ENCODE assay signal across 9 cellular contexts in the genomic region with DNA sequence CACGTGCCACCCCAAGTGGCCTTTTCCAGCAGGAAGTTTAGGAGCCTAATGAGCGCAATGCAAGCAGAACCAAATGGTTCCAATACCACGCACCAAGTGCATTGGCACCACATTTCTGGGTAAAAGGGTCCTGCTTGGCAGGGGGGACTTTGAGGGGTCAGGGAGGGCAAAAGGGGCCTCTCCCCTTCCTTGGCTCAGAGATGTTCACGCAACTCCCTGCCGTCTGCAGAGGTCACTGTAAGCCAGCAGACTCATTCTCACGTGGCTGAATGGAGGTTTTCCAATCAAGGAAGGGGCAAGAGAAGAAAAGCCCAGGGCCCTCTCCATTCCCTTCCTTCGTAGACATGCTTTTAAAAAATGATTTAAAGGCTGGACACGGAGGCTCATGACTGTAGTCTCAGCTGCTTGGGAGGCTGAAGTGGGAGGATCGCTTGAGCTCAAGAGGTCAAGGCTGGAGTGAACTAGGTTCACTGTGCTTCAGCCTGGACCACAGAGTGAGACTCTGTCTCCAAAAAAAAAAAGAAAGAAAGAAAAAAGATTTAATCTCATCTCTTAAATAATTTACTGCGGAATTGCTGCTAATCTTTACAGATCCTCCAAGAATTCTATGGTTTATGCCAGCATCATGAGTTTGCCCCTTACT.
A peak's percentile ranks its signal among the peaks of the same experiment; 100 is the strongest.
DNase-seq lines count a peak whose midpoint lies in the region; ATAC-seq and TF ChIP-seq lines count a peak whose summit lies in the region.
"Had no signal": no experiment of that assay in that cellular context is flagged by ENCODE, and none has a peak within 500 bp of the region (broad histone marks: within the 10 kb centered on the region; RNA-seq: fewer than 3 reads in every experiment).

No MANE protein-coding gene starts in this region.

- no peaks in the 10 kb centered on the region for H3K9me3 ChIP-seq in cardiac muscle cell (ENCODE audit: low read depth)
- no peaks in the 10 kb centered on the region for H3K9me3 ChIP-seq in Panc1 (ENCODE audit: control insufficient read depth, insufficient read depth, low read depth, low read length)
- H3K9me3 ChIP-seq in smooth muscle cell (replicated peaks; ENCODE audit: low read depth) = no peaks in the 10 kb centered on the region
- no peaks in the 10 kb centered on the region for H3K9me3 ChIP-seq in MG63
- H3K9me3 ChIP-seq in breast epithelium = no peaks in the 10 kb centered on the region
- H3K9me3 ChIP-seq: adrenal gland had no signal

- in situ Hi-C loops in Panc1 (cut with HindIII; ENCODE audit: low pct_unique_long_range_greater_than_20kb, low sequenced_read_pairs) = no loop called here

- no TSS peak for BruUV-seq in Panc1 (replicated peaks; lab: Mats Ljungman, UMichigan)

- peaks cover 4% of the 10 kb centered on the region for H3K4me1 ChIP-seq in cardiac muscle cell (ENCODE audit: low read depth)
- H3K4me1 ChIP-seq in Panc1 (ENCODE audit: control insufficient read depth, insufficient read depth, low read length) = peaks cover 3% of the 10 kb centered on the region; the same call in 1 of the 2 replicates
- no peaks in the 10 kb centered on the region for H3K4me1 ChIP-seq in smooth muscle cell (ENCODE audit: low read depth)
- no peaks in the 10 kb centered on the region for H3K4me1 ChIP-seq in breast epithelium

- TF ChIP-seq POLR2A in breast epithelium (IDR thresholded peaks at IDR 0.05) = no peak

- H3K4me3 ChIP-seq in cardiac muscle cell (no peak overlapping the region), Panc1 (ENCODE audit: low read depth in 2 of 2, low read length in 2 of 2) (no peak overlapping the region), smooth muscle cell (no peak overlapping the region), MG63 (no peak overlapping the region), breast epithelium (no peak overlapping the region)
- H3K4me3 ChIP-seq: adrenal gland had no signal

- POLR2A ChIA-PET in Panc1 (lab: Charles Lee) = no interaction called here

- DNase-seq in cardiac muscle cell (ENCODE audit: low read depth in 1 of 2, low spot score in 1 of 2) (peak; percentile 45 to 55), cardiac septum (ENCODE audit: low spot score) (no peak), Panc1 (ENCODE audit: low read depth, low spot score) (peak; percentile 38), dermis blood vessel endothelial cell (peak; percentile 57), smooth muscle cell (lab: John Stamatoyannopoulos, UW; ENCODE audit: unreplicated experiment) (no peak), MG63 (no peak), breast epithelium (ENCODE audit: low spot score in 2 of 2) (no peak), NCI-H510A (lab: John Stamatoyannopoulos, UW) (no peak)

- CTCF ChIA-PET in Panc1 (lab: Charles Lee) = interaction anchor here (0.6 to 1.1 kb wide), 5 partner anchors 78 to 442 kb away, joined by 4 to 21 read pairs (median 11); no protein-coding TSS in a partner anchor

- no peaks in the 10 kb centered on the region for H3K79me2 ChIP-seq in smooth muscle cell (ENCODE audit: low read depth)

- peaks cover 15% of the 10 kb centered on the region for H3F3A ChIP-seq in smooth muscle cell (ENCODE audit: low read depth)

- no peak overlapping the region for H2AFZ ChIP-seq in smooth muscle cell (ENCODE audit: low read depth)

- H3K36me3 ChIP-seq in cardiac muscle cell (peaks cover 2% of the 10 kb centered on the region), Panc1 (ENCODE audit: control insufficient read depth, insufficient read depth, low read length) (no peaks in the 10 kb centered on the region), smooth muscle cell (ENCODE audit: low read depth) (no peaks in the 10 kb centered on the region), MG63 (peaks cover 53% of the 10 kb centered on the region), breast epithelium (no peaks in the 10 kb centered on the region)
- H3K36me3 ChIP-seq: adrenal gland had no signal

- intact Hi-C loops in cardiac septum (cut with DNase I) (loop anchor here (2.0 to 5.0 kb wide), 3 partner anchors 188 to 355 kb away; no protein-coding TSS in a partner anchor), Panc1 (cut with micrococcal nuclease; ENCODE audit: unreplicated experiment) (loop anchor here (2.0 to 5.0 kb wide), 2 partner anchors 251 to 358 kb away; no protein-coding TSS in a partner anchor), breast epithelium (cut with DNase I; ENCODE audit: low total_unique reads) (loop anchor here (10.0 kb wide), 1 partner anchor 345 kb away; no protein-coding TSS in a partner anchor)

- no peak overlapping the region for H3K9ac ChIP-seq in smooth muscle cell (ENCODE audit: low read depth)

- H3K27ac ChIP-seq in cardiac muscle cell = no peak overlapping the region
- H3K27ac ChIP-seq in Panc1 (ENCODE audit: low read length) = no peak overlapping the region
- peak overlapping the region; percentile 12 for H3K27ac ChIP-seq in smooth muscle cell (ENCODE audit: low read depth)
- no peak overlapping the region for H3K27ac ChIP-seq in breast epithelium
- H3K27ac ChIP-seq: adrenal gland had no signal

- 51% methylated on average over 10 of the region's 10 CpGs for WGBS in smooth muscle cell (ENCODE audit: low lambda C conversion rate)

- TF ChIP-seq CTCF in cardiac muscle cell (IDR thresholded peaks at IDR 0.05; ENCODE audit: low read depth, low read length) = peak; percentile 19
- peak; percentile 82 for TF ChIP-seq CTCF in Panc1 (IDR thresholded peaks at IDR 0.05)
- TF ChIP-seq CTCF in smooth muscle cell (IDR thresholded peaks at IDR 0.05; ENCODE audit: borderline replicate concordance, insufficient read depth, poor library complexity, severe bottlenecking) = peak; percentile 27
- TF ChIP-seq CTCF in breast epithelium (IDR thresholded peaks at IDR 0.05) = no peak

- no peaks in the 10 kb centered on the region for H3K27me3 ChIP-seq in cardiac muscle cell
- no peaks in the 10 kb centered on the region for H3K27me3 ChIP-seq in Panc1 (ENCODE audit: control insufficient read depth, insufficient read depth, low read length)
- H3K27me3 ChIP-seq in smooth muscle cell (ENCODE audit: low read depth) = no peaks in the 10 kb centered on the region
- H3K27me3 ChIP-seq in MG63 = no peaks in the 10 kb centered on the region
- no peaks in the 10 kb centered on the region for H3K27me3 ChIP-seq in breast epithelium
- H3K27me3 ChIP-seq: adrenal gland had no signal

- no peak overlapping the region for H3K4me2 ChIP-seq in smooth muscle cell

- peaks cover 21% of the 10 kb centered on the region for H4K20me1 ChIP-seq in smooth muscle cell (ENCODE audit: low read depth)

- peak; percentile 56 for ATAC-seq in Panc1

Comparison
In these comparisons a context has a peak if more than half of its experiments do, and no peak if none do; other contexts are left out.
1. DNase-seq: peak in cardiac muscle cell (2 of 2), Panc1 (single experiment) and dermis blood vessel endothelial cell (single experiment); none in cardiac septum (single experiment), smooth muscle cell (single experiment), MG63 (single experiment), breast epithelium (0 of 2) and NCI-H510A (single experiment).
2. CTCF ChIP-seq: peak in cardiac muscle cell (single experiment), Panc1 (single experiment) and smooth muscle cell (single experiment); none in breast epithelium (0 of 3).